ENCODE assay signal across 8 cellular contexts in genomic region chr7:50449881-50450690, GRCh38. TPM values are rescaled to one million over a fixed set of nuclear protein-coding genes. Genes with fewer than 3 reads are reported as not detected.
DNase-seq lines count a peak whose midpoint lies in the region; ATAC-seq and TF ChIP-seq lines count a peak whose summit lies in the region.

A gene with protein sequence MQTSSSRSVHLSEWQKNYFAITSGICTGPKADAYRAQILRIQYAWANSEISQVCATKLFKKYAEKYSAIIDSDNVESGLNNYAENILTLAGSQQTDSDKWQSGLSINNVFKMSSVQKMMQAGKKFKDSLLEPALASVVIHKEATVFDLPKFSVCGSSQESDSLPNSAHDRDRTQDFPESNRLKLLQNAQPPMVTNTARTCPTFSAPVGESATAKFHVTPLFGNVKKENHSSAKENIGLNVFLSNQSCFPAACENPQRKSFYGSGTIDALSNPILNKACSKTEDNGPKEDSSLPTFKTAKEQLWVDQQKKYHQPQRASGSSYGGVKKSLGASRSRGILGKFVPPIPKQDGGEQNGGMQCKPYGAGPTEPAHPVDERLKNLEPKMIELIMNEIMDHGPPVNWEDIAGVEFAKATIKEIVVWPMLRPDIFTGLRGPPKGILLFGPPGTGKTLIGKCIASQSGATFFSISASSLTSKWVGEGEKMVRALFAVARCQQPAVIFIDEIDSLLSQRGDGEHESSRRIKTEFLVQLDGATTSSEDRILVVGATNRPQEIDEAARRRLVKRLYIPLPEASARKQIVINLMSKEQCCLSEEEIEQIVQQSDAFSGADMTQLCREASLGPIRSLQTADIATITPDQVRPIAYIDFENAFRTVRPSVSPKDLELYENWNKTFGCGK (minus strand): TSS chr7:50450350. CDS start chr7:50447287, 3,063 bp downstream.

- H3K4me3 Mint-ChIP-seq in activated T-helper 2 cell treated with anti-CD3 and anti-CD28 coated beads, Interferon-gamma antibody, Interleukin-2, Interleukin-4, amounts not matched to agents 10 μg/mL and 5 μg/mL and 100 μg/mL, durations not matched to agents 14 hours and 24 hours and 36 hours (ENCODE audit: low read depth): peak within 1 kb of the TSS; percentile 86
- peak within 1 kb of the TSS; percentile 84 for H3K4me3 Mint-ChIP-seq in nephron progenitor cell
- H3K4me3 Mint-ChIP-seq in stimulated activated naive CD8-positive, alpha-beta T cell treated with anti-CD3 and anti-CD28 coated beads, Interleukin-15, Interleukin-2, amounts not matched to agents 100 ng/mL and 50 ng/mL, for 24 hours: peak within 1 kb of the TSS; percentile 91

- H3K27me3 Mint-ChIP-seq in activated T-helper 2 cell treated with anti-CD3 and anti-CD28 coated beads, Interferon-gamma antibody, Interleukin-2, Interleukin-4, amounts not matched to agents 10 μg/mL and 5 μg/mL and 100 μg/mL, durations not matched to agents 14 hours and 24 hours and 36 hours (ENCODE audit: low read depth): no peaks in the 10 kb centered on the region
- peaks cover 17% of the 10 kb centered on the region for H3K27me3 Mint-ChIP-seq in nephron progenitor cell (ENCODE audit: low read depth, poor library complexity)
- no peaks in the 10 kb centered on the region for H3K27me3 Mint-ChIP-seq in stimulated activated naive CD8-positive, alpha-beta T cell treated with anti-CD3 and anti-CD28 coated beads, Interleukin-15, Interleukin-2, amounts not matched to agents 100 ng/mL and 50 ng/mL, for 24 hours

- peaks cover 32% of the 10 kb centered on the region for H3K36me3 ChIP-seq in KOPT-K1 (ENCODE audit: insufficient read depth, low read length)

- H3K4me1 Mint-ChIP-seq in activated T-helper 2 cell treated with anti-CD3 and anti-CD28 coated beads, Interferon-gamma antibody, Interleukin-2, Interleukin-4, amounts not matched to agents 10 μg/mL and 5 μg/mL and 100 μg/mL, durations not matched to agents 14 hours and 24 hours and 36 hours (ENCODE audit: low read depth): peaks cover 40% of the 10 kb centered on the region
- peaks cover 9% of the 10 kb centered on the region for H3K4me1 Mint-ChIP-seq in nephron progenitor cell
- peaks cover 48% of the 10 kb centered on the region for H3K4me1 Mint-ChIP-seq in stimulated activated naive CD8-positive, alpha-beta T cell treated with anti-CD3 and anti-CD28 coated beads, Interleukin-15, Interleukin-2, amounts not matched to agents 100 ng/mL and 50 ng/mL, for 24 hours (ENCODE audit: low read depth)

- H3K4me3 ChIP-seq in fibroblast of pulmonary artery (replicated peaks; ENCODE audit: low read depth, low read length): peak within 1 kb of the TSS; percentile 82

- H3K36me3 Mint-ChIP-seq in activated T-helper 2 cell treated with anti-CD3 and anti-CD28 coated beads, Interferon-gamma antibody, Interleukin-2, Interleukin-4, amounts not matched to agents 10 μg/mL and 5 μg/mL and 100 μg/mL, durations not matched to agents 14 hours and 24 hours and 36 hours (ENCODE audit: low read depth): peaks cover 30% of the 10 kb centered on the region
- H3K36me3 Mint-ChIP-seq in nephron progenitor cell (ENCODE audit: low read depth): peaks cover 21% of the 10 kb centered on the region
- H3K36me3 Mint-ChIP-seq in stimulated activated naive CD8-positive, alpha-beta T cell treated with anti-CD3 and anti-CD28 coated beads, Interleukin-15, Interleukin-2, amounts not matched to agents 100 ng/mL and 50 ng/mL, for 24 hours (ENCODE audit: low read depth): peaks cover 32% of the 10 kb centered on the region

- ATAC-seq in GM21825 (IDR thresholded peaks at IDR 0.05; ENCODE audit: unreplicated experiment): peak; percentile 85

- peak within 1 kb of the TSS; percentile 79 for H3K27ac ChIP-seq in KOPT-K1 (ENCODE audit: low read depth, low read length, poor library complexity, severe bottlenecking)

- H3K27ac Mint-ChIP-seq in activated T-helper 2 cell treated with anti-CD3 and anti-CD28 coated beads, Interferon-gamma antibody, Interleukin-2, Interleukin-4, amounts not matched to agents 10 μg/mL and 5 μg/mL and 100 μg/mL, durations not matched to agents 14 hours and 24 hours and 36 hours: peak within 1 kb of the TSS; percentile 71
- H3K27ac Mint-ChIP-seq in nephron progenitor cell: no peak within 1 kb of the TSS
- H3K27ac Mint-ChIP-seq in stimulated activated naive CD8-positive, alpha-beta T cell treated with anti-CD3 and anti-CD28 coated beads, Interleukin-15, Interleukin-2, amounts not matched to agents 100 ng/mL and 50 ng/mL, for 24 hours: peak within 1 kb of the TSS; percentile 91

- TF ChIP-seq CTCF in fibroblast of pulmonary artery (IDR thresholded peaks at IDR 0.05; ENCODE audit: low read length, missing control alignments) (no peak), nephron progenitor cell (IDR thresholded peaks at IDR 0.05) (no peak)

- no peaks in the 10 kb centered on the region for H3K9me3 ChIP-seq in KOPT-K1 (ENCODE audit: insufficient read depth, low read length, poor library complexity, severe bottlenecking)

- H3K9me3 Mint-ChIP-seq in activated T-helper 2 cell treated with anti-CD3 and anti-CD28 coated beads, Interferon-gamma antibody, Interleukin-2, Interleukin-4, amounts not matched to agents 10 μg/mL and 5 μg/mL and 100 μg/mL, durations not matched to agents 14 hours and 24 hours and 36 hours: no peaks in the 10 kb centered on the region
- H3K9me3 Mint-ChIP-seq in nephron progenitor cell: no peaks in the 10 kb centered on the region
- H3K9me3 Mint-ChIP-seq in stimulated activated naive CD8-positive, alpha-beta T cell treated with anti-CD3 and anti-CD28 coated beads, Interleukin-15, Interleukin-2, amounts not matched to agents 100 ng/mL and 50 ng/mL, for 24 hours: no peaks in the 10 kb centered on the region

- intact Hi-C loops in activated T-helper 2 cell treated with anti-CD3 and anti-CD28 coated beads, Interferon-gamma antibody, Interleukin-2, Interleukin-4, amounts not matched to agents 10 μg/mL and 5 μg/mL and 100 μg/mL, durations not matched to agents 14 hours and 24 hours and 36 hours (cut with micrococcal nuclease): loop anchor here (1.0 to 5.0 kb wide), 8 partner anchors 53 to 672 kb away; no protein-coding TSS in a partner anchor

- DNase-seq in Daoy (ENCODE audit: low read depth): peak; percentile 95
- peak; percentile 94 for DNase-seq in RPMI8226
- peak; percentile 81 for DNase-seq in activated T-helper 2 cell treated with anti-CD3 and anti-CD28 coated beads, Interferon-gamma antibody, Interleukin-2, Interleukin-4, amounts not matched to agents 10 μg/mL and 5 μg/mL and 100 μg/mL, durations not matched to agents 14 hours and 24 hours and 36 hours (ENCODE audit: low spot score)
- peak; percentile 79 for DNase-seq in fibroblast of pulmonary artery (ENCODE audit: low read depth)
- DNase-seq in nephron progenitor cell: peak; percentile 70

RNA-seq across cellular contexts. Expression of the gene that starts here (rescaled TPM):
- 66.0 and 77.2 TPM in 2 replicates for total RNA-seq in Daoy (2014; rRNA removed; shearing (Covaris generic))
- total RNA-seq in activated T-helper 2 cell treated with anti-CD3 and anti-CD28 coated beads, Interferon-gamma antibody, Interleukin-2, Interleukin-4, amounts not matched to agents 10 μg/mL and 5 μg/mL and 100 μg/mL, durations not matched to agents 14 hours and 24 hours and 36 hours: 40.0 and 42.5 TPM in 2 replicates

Comparison
In these comparisons a context has a peak if more than half of its experiments do, and no peak if none do; other contexts are left out.
1. Peak in every context shown above with its lines: DNase-seq, ATAC-seq, H3K4me3 ChIP-seq and H3K27ac ChIP-seq.